In the genomic region with DNA sequence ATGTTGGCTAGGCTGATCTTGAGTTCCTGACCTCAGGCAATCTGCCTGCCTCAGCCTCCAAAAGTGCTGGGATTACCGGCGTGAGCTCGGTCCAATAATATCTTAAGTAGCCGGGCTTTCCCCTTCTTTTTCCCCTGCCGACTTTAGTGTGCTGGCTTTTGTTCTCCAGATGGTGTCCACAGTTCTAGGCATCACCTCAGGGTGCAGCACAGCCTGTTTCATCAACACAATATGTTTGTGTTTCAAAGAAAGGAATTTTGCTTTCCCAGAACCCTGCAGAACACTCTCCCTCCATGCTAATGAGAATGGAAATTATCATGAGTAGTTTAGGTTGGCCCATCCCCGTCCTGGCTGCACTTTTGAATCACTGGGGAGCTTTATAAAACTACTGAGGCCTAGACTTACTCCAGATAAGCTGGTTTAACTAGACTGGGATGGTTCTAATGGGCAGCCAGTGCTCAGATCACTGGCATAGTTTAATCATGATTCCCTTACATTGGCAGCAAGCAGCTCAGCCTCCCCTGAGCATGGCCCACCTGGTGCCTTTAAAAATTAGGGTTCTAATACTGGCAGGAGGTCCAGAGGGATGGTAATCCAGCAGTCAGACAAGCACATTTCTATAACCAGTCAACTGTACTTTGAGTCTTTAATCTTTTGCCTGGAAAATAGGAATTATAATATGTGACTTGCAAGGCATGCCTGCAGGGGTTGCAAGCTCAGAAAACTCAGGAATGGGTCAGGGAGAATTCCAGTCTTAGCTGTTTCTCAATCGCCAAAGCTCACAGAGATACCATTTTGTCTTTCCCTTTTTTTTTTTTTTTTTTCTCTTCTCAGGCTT, we compare ENCODE assay signal across 25 cellular contexts.
DNase-seq lines count a peak whose midpoint lies in the region; ATAC-seq and TF ChIP-seq lines count a peak whose summit lies in the region.
"Had no signal": no experiment of that assay in that cellular context is flagged by ENCODE, and none has a peak within 500 bp of the region (broad histone marks: within the 10 kb centered on the region; RNA-seq: fewer than 3 reads in every experiment).

No MANE protein-coding gene starts in this region.

- no peaks in the 10 kb centered on the region for H4K20me1 ChIP-seq in OCI-LY7 (ENCODE audit: insufficient read depth, low read length)

- BruUV-seq in OCI-LY7 (replicated peaks; lab: Mats Ljungman, UMichigan) (no TSS peak), A673 (replicated peaks; lab: Mats Ljungman, UMichigan) (no TSS peak)

- no peaks in the 10 kb centered on the region for H3K27me3 Mint-ChIP-seq in naive thymus-derived CD4-positive, alpha-beta T cell

- peaks cover 38 to 87% (median 66%) of the 10 kb centered on the region in 7 donors for H3K4me1 Mint-ChIP-seq in naive thymus-derived CD4-positive, alpha-beta T cell

- DNase-seq in NCI-H82 (lab: John Stamatoyannopoulos, UW) (peak; percentile 3), NCI-H82 treated with DMSO at 0.1 percent for 48 hours (lab: John Stamatoyannopoulos, UW; ENCODE audit: unreplicated experiment) (no peak), OCI-LY7 (ENCODE audit: low spot score) (no peak), ascending aorta (ENCODE audit: low spot score in 2 of 2) (no peak), posterior vena cava (ENCODE audit: low spot score) (no peak), GM10248 (ENCODE audit: extremely low spot score) (no peak), A673 (ENCODE audit: low spot score) (no peak)
- DNase-seq in naive thymus-derived CD4-positive, alpha-beta T cell, result no peak
- DNase-seq: activated CD4-positive, alpha-beta T cell treated with anti-CD3 and anti-CD28 coated beads, Interleukin-2, amount 50 U/mL, for 4 hours; activated naive CD4-positive, alpha-beta T cell treated with Interleukin-2 at 50 U/mL for 16 hours; activated T-cell treated with anti-CD3 and anti-CD28 coated beads for 4 hours; CD8-positive, alpha-beta T cell; central memory CD4-positive, alpha-beta T cell; DMS153; foreskin fibroblast; GF-D8; H7; heart left ventricle; left colon; NCI-H2171; upper lobe of left lung had no signal

- no peaks in the 10 kb centered on the region for H3K79me2 ChIP-seq in OCI-LY7 (ENCODE audit: insufficient read depth, low read depth, low read length)

- CTCF ChIA-PET in OCI-LY7 (lab: Charles Lee; ENCODE audit: unreplicated experiment), result interaction anchor here (1.5 kb wide), 1 partner anchor 252 kb away, joined by 6 read pairs; no protein-coding TSS in a partner anchor
- CTCF ChIA-PET in naive thymus-derived CD4-positive, alpha-beta T cell (lab: Charles Lee), result interaction anchor here (0.6 to 11.2 kb wide), 14 partner anchors 9 to 220 kb away, joined by 3 to 295 read pairs (median 14); partner anchors contain the start of gene RASGRP1
- CTCF ChIA-PET in GM10248 (lab: Yijun Ruan, JAX), result interaction anchor here (0.7 to 11.1 kb wide), 31 partner anchors 6 to 440 kb away, joined by 3 to 195 read pairs (median 14); partner anchors contain the start of genes FAM98B and RASGRP1
- CTCF ChIA-PET in A673 (lab: Charles Lee), result no interaction called here

- H3K4me3 Mint-ChIP-seq in naive thymus-derived CD4-positive, alpha-beta T cell, result peak overlapping the region in 2 of 10 donors; percentile 10 to 34
- H3K4me3 Mint-ChIP-seq: CD8-positive, alpha-beta T cell; T-helper 2 cell treated with Interferon-gamma antibody and Interleukin-4, amounts not matched to agents 5 μg/mL and 100 μg/mL, for 36 hours had no signal

- peaks cover 0 to 6% (median 0%) of the 10 kb centered on the region in 11 donors for H3K9me3 Mint-ChIP-seq in naive thymus-derived CD4-positive, alpha-beta T cell
- H3K9me3 Mint-ChIP-seq: CD8-positive, alpha-beta T cell had no signal

- TF ChIP-seq CTCF in OCI-LY7 (conservative IDR thresholded peaks at IDR 0.05; ENCODE audit: low read length), result no peak
- TF ChIP-seq CTCF in ascending aorta (IDR thresholded peaks at IDR 0.05), result no peak
- no peak for TF ChIP-seq CTCF in GM10248 (IDR thresholded peaks at IDR 0.05; ENCODE audit: control extremely low read depth, extremely low read depth, low read depth, missing control alignments)
- no peak for TF ChIP-seq CTCF in A673 (conservative IDR thresholded peaks at IDR 0.05; ENCODE audit: low read depth, low read length)

- POLR2A ChIA-PET in OCI-LY7 (lab: Charles Lee) (interaction anchor here (0.6 to 1.7 kb wide), 3 partner anchors 27 to 739 kb away, joined by 3 to 5 read pairs (median 4); partner anchors contain the start of gene FAM98B), GM10248 (lab: Yijun Ruan, JAX) (interaction anchor here (0.7 to 1.6 kb wide), 2 partner anchors 17 to 238 kb away, joined by 3 to 4 read pairs; partner anchors contain the start of gene FAM98B), A673 (lab: Charles Lee; ENCODE audit: low non-redundant PET) (no interaction called here)
- POLR2A ChIA-PET in naive thymus-derived CD4-positive, alpha-beta T cell (lab: Charles Lee), result interaction anchor here (0.8 to 10.9 kb wide), 8 partner anchors 19 to 250 kb away, joined by 3 to 260 read pairs (median 10); partner anchors contain the start of gene RASGRP1

- no peaks in the 10 kb centered on the region for H3K36me3 ChIP-seq in OCI-LY7 (ENCODE audit: insufficient read depth, low read length)
- no peaks in the 10 kb centered on the region for H3K36me3 ChIP-seq in ascending aorta
- H3K36me3 ChIP-seq in naive thymus-derived CD4-positive, alpha-beta T cell (ENCODE audit: control insufficient read depth in 2 of 3, insufficient read depth in 3 of 3, low read length in 3 of 3), result no peaks in the 10 kb centered on the region
- H3K36me3 ChIP-seq in A673 (ENCODE audit: insufficient read depth, low read length, poor library complexity, severe bottlenecking), result no peaks in the 10 kb centered on the region
- H3K36me3 ChIP-seq: heart left ventricle, upper lobe of left lung had no signal

- no peaks in the 10 kb centered on the region for H3K9me2 ChIP-seq in OCI-LY7 (ENCODE audit: insufficient read depth, low read length)

- peak overlapping the region; percentile 62; the same call in 1 of the 2 replicates for H2AFZ ChIP-seq in OCI-LY7 (ENCODE audit: low read length)

- H3K36me3 Mint-ChIP-seq in naive thymus-derived CD4-positive, alpha-beta T cell, result peaks cover 0 to 17% (median 0%) of the 10 kb centered on the region in 5 donors
- H3K36me3 Mint-ChIP-seq: CD8-positive, alpha-beta T cell had no signal

- H3K27me3 ChIP-seq in ascending aorta (no peaks in the 10 kb centered on the region), A673 (replicated peaks; ENCODE audit: insufficient read depth, low read depth, low read length, poor library complexity) (no peaks in the 10 kb centered on the region)
- no peaks in the 10 kb centered on the region for H3K27me3 ChIP-seq in naive thymus-derived CD4-positive, alpha-beta T cell (ENCODE audit: control insufficient read depth in 2 of 2, insufficient read depth in 2 of 2, low read length in 2 of 2)
- H3K27me3 ChIP-seq: heart left ventricle, upper lobe of left lung had no signal

- H3K4me3 ChIP-seq in OCI-LY7 (ENCODE audit: low read depth, low read length, poor library complexity, severe bottlenecking) (no peak overlapping the region), ascending aorta (no peak overlapping the region), A673 (ENCODE audit: low read depth, low read length, poor library complexity, severe bottlenecking) (no peak overlapping the region)
- H3K4me3 ChIP-seq in naive thymus-derived CD4-positive, alpha-beta T cell (ENCODE audit: low read length), result no peak overlapping the region
- H3K4me3 ChIP-seq: heart left ventricle, upper lobe of left lung had no signal

- no peak overlapping the region for H3K27ac ChIP-seq in OCI-LY7 (ENCODE audit: low read depth, low read length, poor library complexity, severe bottlenecking)
- H3K27ac ChIP-seq in ascending aorta, result peak overlapping the region; percentile 1 to 38
- H3K27ac ChIP-seq in naive thymus-derived CD4-positive, alpha-beta T cell (ENCODE audit: low read depth, low read length), result no peak overlapping the region
- no peak overlapping the region for H3K27ac ChIP-seq in A673 (ENCODE audit: low read depth, low read length, poor library complexity, severe bottlenecking)
- H3K27ac ChIP-seq: 22Rv1, heart left ventricle, KMS-11, upper lobe of left lung, VCaP had no signal

- intact Hi-C loops in OCI-LY7 (cut with micrococcal nuclease; ENCODE audit: unreplicated experiment) (loop anchor here (5.0 kb wide), 1 partner anchor 695 kb away; no protein-coding TSS in a partner anchor), ascending aorta (cut with DNase I) (loop anchor here (2.0 to 5.0 kb wide), 2 partner anchors 127 to 250 kb away; partner anchors contain the start of gene RASGRP1), posterior vena cava (cut with DNase I) (loop anchor here in 1 of 2 donors (5.0 kb wide), 1 partner anchor 250 kb away; no protein-coding TSS in a partner anchor), A673 (cut with micrococcal nuclease; ENCODE audit: unreplicated experiment) (no loop called here)
- intact Hi-C loops in naive thymus-derived CD4-positive, alpha-beta T cell (cut with micrococcal nuclease), result loop anchor here (2.0 to 10.0 kb wide), 2 partner anchors 205 to 437 kb away; partner anchors contain the start of gene SPRED1 (in 1 of the 2)

- no peaks in the 10 kb centered on the region for H3K9me3 ChIP-seq in OCI-LY7 (ENCODE audit: low read length)
- no peaks in the 10 kb centered on the region for H3K9me3 ChIP-seq in ascending aorta
- no peaks in the 10 kb centered on the region for H3K9me3 ChIP-seq in naive thymus-derived CD4-positive, alpha-beta T cell (ENCODE audit: control insufficient read depth in 2 of 3, low read length in 3 of 3)
- H3K9me3 ChIP-seq in A673 (ENCODE audit: low read depth, low read length, poor library complexity, severe bottlenecking), result no peaks in the 10 kb centered on the region
- H3K9me3 ChIP-seq: heart left ventricle, upper lobe of left lung had no signal

- no peak overlapping the region for H3K4me2 ChIP-seq in OCI-LY7 (ENCODE audit: low read length)
- H3K4me2 ChIP-seq: KMS-11 had no signal

- ATAC-seq in naive thymus-derived CD4-positive, alpha-beta T cell, result no peak
- ATAC-seq: CD8-positive, alpha-beta T cell; heart left ventricle; left colon had no signal

- H3K27ac Mint-ChIP-seq in naive thymus-derived CD4-positive, alpha-beta T cell, result peak overlapping the region; percentile 26 to 74 (median 49)
- H3K27ac Mint-ChIP-seq: CD8-positive, alpha-beta T cell had no signal

- H3K4me1 ChIP-seq in OCI-LY7 (ENCODE audit: insufficient read depth, low read length, poor library complexity, severe bottlenecking) (peaks cover 27% of the 10 kb centered on the region), ascending aorta (peaks cover 0 to 5% of the 10 kb centered on the region in 2 donors), A673 (ENCODE audit: insufficient read depth, low read length, poor library complexity, severe bottlenecking) (no peaks in the 10 kb centered on the region)
- peaks cover 50 to 63% of the 10 kb centered on the region in 2 donors for H3K4me1 ChIP-seq in naive thymus-derived CD4-positive, alpha-beta T cell (ENCODE audit: control insufficient read depth in 2 of 2, insufficient read depth in 2 of 2, low read length in 2 of 2)

Comparison
In these comparisons a context has a peak if more than half of its experiments do, and no peak if none do; other contexts are left out.
1. H3K27ac ChIP-seq: peak in ascending aorta (2 of 2); none in OCI-LY7 (single experiment), naive thymus-derived CD4-positive, alpha-beta T cell (single experiment) and A673 (single experiment).